ENCODE assay signal across 25 cellular contexts in genomic region chr7:68640103-68640502, GRCh38.
"Had no signal": no experiment of that assay in that cellular context is flagged by ENCODE, and none has a peak within 500 bp of the region (broad histone marks: within the 10 kb centered on the region; RNA-seq: fewer than 3 reads in every experiment).

No MANE protein-coding gene starts in this region.

- H3K4me3 ChIP-seq: heart left ventricle, left ventricle myocardium inferior, lung, ovary, prostate gland, skin epidermis, spleen, thyroid gland, transverse colon, upper lobe of right lung had no signal

- H3K27ac ChIP-seq: heart left ventricle, left ventricle myocardium inferior, ovary, prostate gland, skin epidermis, spleen, testis, thyroid gland, transverse colon, upper lobe of right lung had no signal

- DNase-seq: heart left ventricle; hypothalamus; immature natural killer cell; left ventricle myocardium inferior; mesendoderm; naive B cell; natural killer cell; ovary; posterior cingulate gyrus; retina; right cardiac atrium; spleen; stimulated activated CD4-positive, alpha-beta T cell treated with anti-CD3 and anti-CD28 coated beads, Interleukin-4, amount 100 ng/mL, for 24 hours; stimulated activated naive CD4-positive, alpha-beta T cell; stimulated activated naive CD8-positive, alpha-beta T cell treated with anti-CD3 and anti-CD28 coated beads, Interleukin-15, amount 100 ng/mL, for 72 hours; substantia nigra; testis; thyroid gland; transverse colon; upper lobe of right lung had no signal

- H3K27me3 ChIP-seq: heart left ventricle, ovary, testis, thyroid gland, transverse colon, upper lobe of right lung had no signal

- H3K36me3 ChIP-seq: heart left ventricle, left ventricle myocardium inferior, ovary, prostate gland, spleen, thyroid gland, transverse colon, upper lobe of right lung had no signal

- H3K4me1 ChIP-seq: heart left ventricle, left ventricle myocardium inferior, prostate gland, spleen, testis, thyroid gland, transverse colon, upper lobe of right lung had no signal

- H3K9me3 ChIP-seq: prostate gland, testis, thyroid gland, transverse colon, upper lobe of right lung had no signal

- FAIRE-seq: islet of Langerhans, urothelium cell line had no signal
